In the genomic region with DNA sequence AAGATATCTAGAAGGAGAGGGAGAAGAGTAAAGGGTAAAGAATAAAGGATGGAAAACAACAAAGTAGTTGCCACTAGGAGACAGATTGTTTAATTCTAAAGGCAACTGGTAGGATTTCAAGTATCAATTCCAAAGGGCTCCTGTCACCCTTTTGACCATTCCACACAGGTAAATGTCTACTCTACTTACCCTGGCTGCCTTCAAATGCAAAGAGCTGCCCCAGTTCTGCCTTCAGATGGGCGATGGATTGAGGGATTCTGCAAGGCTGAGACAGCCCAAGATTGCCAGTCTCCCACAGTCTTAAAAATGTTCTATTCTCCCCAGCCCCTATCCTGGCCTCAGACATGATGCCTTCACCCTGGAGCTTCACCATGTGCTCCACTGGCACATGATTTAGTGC, we compare ENCODE assay signal across 5 cellular contexts. TPM values are rescaled to one million over a fixed set of nuclear protein-coding genes. Genes with fewer than 3 reads are reported as not detected.
"Had no signal": no experiment of that assay in that cellular context is flagged by ENCODE, and none has a peak within 500 bp of the region (broad histone marks: within the 10 kb centered on the region; RNA-seq: fewer than 3 reads in every experiment).

No MANE protein-coding gene starts in this region.

- H3K27ac ChIP-seq: HL-60 had no signal

- H3K4me3 Mint-ChIP-seq: IgD-negative memory B cell had no signal

- DNase-seq: IMR-90 had no signal

- H3K36me3 Mint-ChIP-seq: IgD-negative memory B cell had no signal

- H3K4me3 ChIP-seq: K562 had no signal

- H3K4me1 Mint-ChIP-seq: IgD-negative memory B cell had no signal

RNA-seq across cellular contexts. Expression of a gene that starts 11.4 kb away (rescaled TPM):
- polyA plus RNA-seq: HepG2, IgD-negative memory B cell, IMR-90, K562 had no signal

RNA-seq across cellular contexts. Expression of a gene that starts 30.2 kb away (rescaled TPM):
- polyA plus RNA-seq: HepG2, IgD-negative memory B cell, IMR-90, K562 had no signal

RNA-seq across cellular contexts. Expression of a gene that starts 48.2 kb away (rescaled TPM):
- polyA plus RNA-seq: HepG2, IgD-negative memory B cell, K562 had no signal
